27 cellular contexts compared by ENCODE assay signal in genomic region chr16:4883501-4883900, GRCh38. TPM values are rescaled to one million over a fixed set of nuclear protein-coding genes. Genes with fewer than 3 reads are reported as not detected.
"Had no signal": no experiment of that assay in that cellular context is flagged by ENCODE, and none has a peak within 500 bp of the region (broad histone marks: within the 10 kb centered on the region; RNA-seq: fewer than 3 reads in every experiment).

No MANE protein-coding gene starts in this region.

- H3K27me3 Mint-ChIP-seq: activated CD4-positive, alpha-beta memory T cell treated with anti-CD3 and anti-CD28 coated beads, Interleukin-2, amount 10 ng/mL, durations not matched to agents 7 days and 5 days; activated CD8-positive, alpha-beta memory T cell treated with anti-CD3 and anti-CD28 coated beads, Interleukin-2, amount 10 ng/mL, durations not matched to agents 7 days and 5 days; activated naive CD8-positive, alpha-beta T cell treated with anti-CD3 and anti-CD28 coated beads for 36 hours had no signal

- H3K27me3 ChIP-seq: brain microvascular endothelial cell had no signal

- H3K27ac Mint-ChIP-seq: activated CD4-positive, alpha-beta memory T cell treated with anti-CD3 and anti-CD28 coated beads, Interleukin-2, amount 10 ng/mL, durations not matched to agents 7 days and 5 days; activated CD8-positive, alpha-beta memory T cell treated with anti-CD3 and anti-CD28 coated beads, Interleukin-2, amount 10 ng/mL, durations not matched to agents 7 days and 5 days had no signal

- H3K27ac ChIP-seq: brain microvascular endothelial cell, KMS-11, WERI-Rb-1 had no signal

- H3K9me3 Mint-ChIP-seq: activated CD4-positive, alpha-beta memory T cell treated with anti-CD3 and anti-CD28 coated beads, Interleukin-2, amount 10 ng/mL, durations not matched to agents 7 days and 5 days; activated naive CD8-positive, alpha-beta T cell treated with anti-CD3 and anti-CD28 coated beads for 36 hours had no signal

- DNase-seq: activated CD4-positive, alpha-beta memory T cell treated with anti-CD3 and anti-CD28 coated beads, Interleukin-2, amount 10 ng/mL, durations not matched to agents 7 days and 5 days; activated CD4-positive, alpha-beta T cell treated with anti-CD3 and anti-CD28 coated beads for 1 hour; activated CD4-positive, alpha-beta T cell treated with anti-CD3 and anti-CD28 coated beads for 48 hours; activated CD4-positive, CD25-positive, alpha-beta regulatory T cell; activated CD8-positive, alpha-beta memory T cell treated with anti-CD3 and anti-CD28 coated beads for 24 hours; activated CD8-positive, alpha-beta memory T cell treated with anti-CD3 and anti-CD28 coated beads, Interleukin-2, amount 10 ng/mL, durations not matched to agents 7 days and 5 days; activated CD8-positive, alpha-beta memory T cell treated with anti-CD3 and anti-CD28 coated beads, Interleukin-2, amount 50 U/mL, for 48 hours; activated effector memory CD4-positive, alpha-beta T cell treated with Interleukin-2 at 50 U/mL for 16 hours; activated naive CD4-positive, alpha-beta T cell treated with anti-CD3 and anti-CD28 coated beads, Interleukin-2, amount 50 U/mL, for 16 hours; activated naive CD8-positive, alpha-beta T cell treated with anti-CD3 and anti-CD28 coated beads for 36 hours; activated T-cell treated with anti-CD3 and anti-CD28 coated beads, Interleukin-2, amount 50 U/mL, for 48 hours; amniotic stem cell; brain microvascular endothelial cell; MM.1S; MV-4-11; NCI-H1092; NCI-H1436 treated with DMSO at 0.1 percent for 48 hours; NCI-H1694 treated with DMSO at 0.1 percent for 48 hours; NCI-H2029; NCI-H345; NCI-H524 treated with DMSO at 0.1 percent for 48 hours; Right ventricle myocardium superior; T-helper 1 cell; T-helper 2 cell; T-helper 9 cell; WERI-Rb-1 had no signal

- H3K4me3 Mint-ChIP-seq: activated CD4-positive, alpha-beta memory T cell treated with anti-CD3 and anti-CD28 coated beads, Interleukin-2, amount 10 ng/mL, durations not matched to agents 7 days and 5 days; activated CD8-positive, alpha-beta memory T cell treated with anti-CD3 and anti-CD28 coated beads, Interleukin-2, amount 10 ng/mL, durations not matched to agents 7 days and 5 days; activated naive CD8-positive, alpha-beta T cell treated with anti-CD3 and anti-CD28 coated beads for 36 hours had no signal

- ATAC-seq: activated CD8-positive, alpha-beta memory T cell treated with anti-CD3 and anti-CD28 coated beads, Interleukin-2, amount 10 ng/mL, durations not matched to agents 7 days and 5 days had no signal

- H3K4me1 Mint-ChIP-seq: activated CD4-positive, alpha-beta memory T cell treated with anti-CD3 and anti-CD28 coated beads, Interleukin-2, amount 10 ng/mL, durations not matched to agents 7 days and 5 days; activated CD8-positive, alpha-beta memory T cell treated with anti-CD3 and anti-CD28 coated beads, Interleukin-2, amount 10 ng/mL, durations not matched to agents 7 days and 5 days; activated naive CD8-positive, alpha-beta T cell treated with anti-CD3 and anti-CD28 coated beads for 36 hours had no signal

RNA-seq across cellular contexts. Expression of gene PPL, which starts 53.4 kb away (rescaled TPM):
- total RNA-seq: activated naive CD8-positive, alpha-beta T cell treated with anti-CD3 and anti-CD28 coated beads for 36 hours had no signal
